8 cellular contexts compared by ENCODE assay signal in the genomic region with DNA sequence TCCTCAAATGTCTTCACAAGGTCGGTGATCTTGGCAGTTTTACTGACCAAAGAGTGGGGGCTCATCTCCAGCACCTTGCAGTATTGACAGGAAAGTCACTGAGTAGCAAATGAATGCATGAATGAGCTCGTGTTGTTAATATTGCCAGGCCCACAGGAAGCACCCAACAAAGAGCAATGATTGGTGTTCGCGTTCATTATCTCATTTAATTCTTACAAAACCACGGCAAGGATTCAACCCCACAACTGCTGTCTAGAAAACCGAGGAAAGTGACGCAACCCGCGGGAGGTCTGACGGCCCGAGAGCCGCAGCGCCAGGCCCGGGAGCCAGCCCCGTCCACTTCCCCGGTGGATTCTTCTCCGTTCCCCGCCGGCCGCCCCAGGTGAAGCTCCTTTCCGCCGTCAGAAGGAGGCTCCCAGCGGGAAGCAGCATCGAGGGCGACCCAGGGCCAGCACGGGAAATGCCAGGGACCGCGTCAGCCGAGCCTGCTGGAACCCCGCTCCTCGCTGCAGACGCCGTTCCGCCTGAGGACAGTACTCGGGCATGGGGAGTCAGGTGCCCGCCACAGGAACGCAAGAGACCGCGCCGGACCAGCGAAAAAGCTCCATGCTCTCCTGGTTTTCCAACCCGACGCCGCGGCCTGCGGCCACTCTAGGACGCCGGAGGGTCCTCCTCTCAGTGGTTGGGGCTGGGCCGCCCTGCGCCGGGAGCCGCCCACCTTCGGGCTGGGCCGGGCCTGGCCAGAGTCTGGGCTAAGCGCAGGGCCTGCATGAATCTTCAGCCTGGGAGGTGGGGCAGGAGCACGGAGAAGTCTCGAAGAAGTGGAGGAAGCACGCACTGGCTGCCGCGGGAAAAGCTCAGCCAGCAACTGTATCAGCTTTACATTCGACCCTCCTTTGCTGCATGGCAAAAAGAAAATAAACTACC. TPM values are rescaled to one million over a fixed set of nuclear protein-coding genes. Genes with fewer than 3 reads are reported as not detected.
DNase-seq lines count a peak whose midpoint lies in the region; ATAC-seq and TF ChIP-seq lines count a peak whose summit lies in the region.

No MANE protein-coding gene starts in this region.

- POLR2A ChIA-PET in naive thymus-derived CD4-positive, alpha-beta T cell (lab: Charles Lee): interaction anchor here (0.6 to 1.1 kb wide), 5 partner anchors 10 to 678 kb away, joined by 3 to 6 read pairs (median 4); partner anchors contain the start of genes FBXL17 and FER

- H3K9me3 Mint-ChIP-seq in IgD-negative memory B cell: no peaks in the 10 kb centered on the region
- H3K9me3 Mint-ChIP-seq in naive thymus-derived CD4-positive, alpha-beta T cell: peaks cover 0 to 4% (median 0%) of the 10 kb centered on the region in 11 donors

- WGBS in suprapubic skin: under 1% methylated on average over 15 of the region's 61 CpGs

- CTCF ChIA-PET in naive thymus-derived CD4-positive, alpha-beta T cell (lab: Charles Lee): interaction anchor here (0.7 kb wide), 1 partner anchor 621 kb away, joined by 3 read pairs; no protein-coding TSS in a partner anchor

- H3K9me3 ChIP-seq in Peyer's patch: no peaks in the 10 kb centered on the region
- H3K9me3 ChIP-seq in naive thymus-derived CD4-positive, alpha-beta T cell (ENCODE audit: control insufficient read depth in 2 of 3, low read length in 3 of 3): no peaks in the 10 kb centered on the region
- no peaks in the 10 kb centered on the region for H3K9me3 ChIP-seq in suprapubic skin

- peak in 1 of 6 experiments; percentile 13 for TF ChIP-seq CTCF in Peyer's patch (IDR thresholded peaks at IDR 0.05)
- TF ChIP-seq CTCF in fibroblast of mammary gland (conservative IDR thresholded peaks at IDR 0.05; ENCODE audit: control insufficient read depth, insufficient read depth, low read depth, low read length): no peak
- TF ChIP-seq CTCF in suprapubic skin (IDR thresholded peaks at IDR 0.05): no peak

- H3K27me3 Mint-ChIP-seq in IgD-negative memory B cell: no peaks in the 10 kb centered on the region
- H3K27me3 Mint-ChIP-seq in naive thymus-derived CD4-positive, alpha-beta T cell: peaks cover 16 to 73% (median 22%) of the 10 kb centered on the region in 5 donors

- H3K27ac ChIP-seq in Peyer's patch: peak overlapping the region; percentile 86 to 93 (median 87)
- H3K27ac ChIP-seq in naive thymus-derived CD4-positive, alpha-beta T cell (ENCODE audit: low read depth, low read length): peak overlapping the region; percentile 60
- H3K27ac ChIP-seq in suprapubic skin: peak overlapping the region; percentile 96

- peak overlapping the region; percentile 68 to 93 (median 72) for H3K4me3 ChIP-seq in Peyer's patch
- peak overlapping the region; percentile 79 for H3K4me3 ChIP-seq in fibroblast of mammary gland (ENCODE audit: control insufficient read depth, low read depth, low read length)
- H3K4me3 ChIP-seq in naive thymus-derived CD4-positive, alpha-beta T cell (ENCODE audit: low read length): peak overlapping the region; percentile 79
- H3K4me3 ChIP-seq in suprapubic skin: peak overlapping the region; percentile 71

- H3K27ac Mint-ChIP-seq in IgD-negative memory B cell: peak overlapping the region; percentile 77 to 97 (median 96)
- peak overlapping the region; percentile 10 to 92 (median 70) for H3K27ac Mint-ChIP-seq in naive thymus-derived CD4-positive, alpha-beta T cell

- peak overlapping the region; percentile 81 to 95 (median 92) for H3K4me3 Mint-ChIP-seq in IgD-negative memory B cell
- H3K4me3 Mint-ChIP-seq in naive thymus-derived CD4-positive, alpha-beta T cell: peak overlapping the region; percentile 62 to 94 (median 87)

- H3K36me3 Mint-ChIP-seq in IgD-negative memory B cell: no peaks in the 10 kb centered on the region
- H3K36me3 Mint-ChIP-seq in naive thymus-derived CD4-positive, alpha-beta T cell: no peaks in the 10 kb centered on the region

- peaks cover 36 to 49% (median 43%) of the 10 kb centered on the region in 3 donors for H3K4me1 Mint-ChIP-seq in IgD-negative memory B cell
- peaks cover 11 to 26% (median 20%) of the 10 kb centered on the region in 7 donors for H3K4me1 Mint-ChIP-seq in naive thymus-derived CD4-positive, alpha-beta T cell

- intact Hi-C loops in naive thymus-derived CD4-positive, alpha-beta T cell (cut with micrococcal nuclease): loop anchor here (1.0 to 5.0 kb wide), 4 partner anchors 20 to 682 kb away; partner anchors contain the start of gene PJA2 (in 1 of the 2)

- TF ChIP-seq POLR2A in Peyer's patch (IDR thresholded peaks at IDR 0.05) (peak; percentile 74 to 84), suprapubic skin (IDR thresholded peaks at IDR 0.05) (peak; percentile 37 to 55)

- no peaks in the 10 kb centered on the region for H3K36me3 ChIP-seq in Peyer's patch
- no peaks in the 10 kb centered on the region for H3K36me3 ChIP-seq in naive thymus-derived CD4-positive, alpha-beta T cell (ENCODE audit: control insufficient read depth in 2 of 3, insufficient read depth in 3 of 3, low read length in 3 of 3)
- no peaks in the 10 kb centered on the region for H3K36me3 ChIP-seq in suprapubic skin

- no peaks in the 10 kb centered on the region for H3K27me3 ChIP-seq in Peyer's patch
- peaks cover 0 to 2% of the 10 kb centered on the region in 2 donors for H3K27me3 ChIP-seq in naive thymus-derived CD4-positive, alpha-beta T cell (ENCODE audit: control insufficient read depth in 2 of 2, insufficient read depth in 2 of 2, low read length in 2 of 2)
- H3K27me3 ChIP-seq in suprapubic skin: no peaks in the 10 kb centered on the region

- DNase-seq in Daoy (ENCODE audit: low read depth) (peak; percentile 94), Peyer's patch (peak; percentile 73 to 94 (median 93)), fibroblast of mammary gland (ENCODE audit: low read depth) (peak; percentile 86), suprapubic skin (ENCODE audit: low spot score in 2 of 2) (peak; percentile 93)
- peak; percentile 77 for DNase-seq in activated effector memory CD4-positive, alpha-beta T cell treated with anti-CD3 and anti-CD28 coated beads, Interleukin-2, amount 50 U/mL, for 16 hours
- DNase-seq in naive thymus-derived CD4-positive, alpha-beta T cell: peak; percentile 16 to 47 (median 30)

- H3K4me1 ChIP-seq in Peyer's patch (peaks cover 0 to 6% (median 0%) of the 10 kb centered on the region in 4 donors), suprapubic skin (peaks cover 29% of the 10 kb centered on the region)
- peaks cover 6 to 8% of the 10 kb centered on the region in 2 donors for H3K4me1 ChIP-seq in naive thymus-derived CD4-positive, alpha-beta T cell (ENCODE audit: control insufficient read depth in 2 of 2, insufficient read depth in 2 of 2, low read length in 2 of 2)

- ATAC-seq in GM21723 (IDR thresholded peaks at IDR 0.05; ENCODE audit: unreplicated experiment): peak; percentile 83
- ATAC-seq in naive thymus-derived CD4-positive, alpha-beta T cell: peak; percentile 86

- no peak for TF ChIP-seq EP300 in suprapubic skin (IDR thresholded peaks at IDR 0.05)

RNA-seq across cellular contexts. Expression of gene FER, which starts 19.8 kb away (rescaled TPM):
- 21.0 and 37.1 TPM in 2 replicates for total RNA-seq in Daoy (2014; rRNA removed; shearing (Covaris generic))
- polyA plus RNA-seq in IgD-negative memory B cell: 12.6 TPM
- total RNA-seq in Peyer's patch (100 to 1,000 TPM in 1 of 4 donors, 10 to 100 TPM in 2, 1 to 10 TPM in 1; 8.4 to 104 (median 12.5) TPM), suprapubic skin (10 to 100 TPM; 16.1 to 29.9 (median 23.3) TPM)
- total RNA-seq in naive thymus-derived CD4-positive, alpha-beta T cell: 10 to 100 TPM in 4 of 5 experiments, 1 to 10 TPM in 1; 2.7 to 17.6 (median 15.4) TPM
- 10 to 100 TPM; 10.8 to 11.1 TPM for polyA plus RNA-seq in naive thymus-derived CD4-positive, alpha-beta T cell

Comparison
In these comparisons a context has a peak if more than half of its experiments do, and no peak if none do; other contexts are left out.
1. Peak in every context shown above with its lines: DNase-seq, ATAC-seq, H3K4me3 ChIP-seq and H3K27ac ChIP-seq.
2. DNase-seq: peak in every context shown above with its lines; median percentile 94 in Daoy; 93 in Peyer's patch; 93 in suprapubic skin; 86 in fibroblast of mammary gland; 77 in activated effector memory CD4-positive, alpha-beta T cell treated with anti-CD3 and anti-CD28 coated beads, Interleukin-2, amount 50 U/mL, for 16 hours; 30 in naive thymus-derived CD4-positive, alpha-beta T cell.